7 cellular contexts compared by ENCODE assay signal in the genomic region with DNA sequence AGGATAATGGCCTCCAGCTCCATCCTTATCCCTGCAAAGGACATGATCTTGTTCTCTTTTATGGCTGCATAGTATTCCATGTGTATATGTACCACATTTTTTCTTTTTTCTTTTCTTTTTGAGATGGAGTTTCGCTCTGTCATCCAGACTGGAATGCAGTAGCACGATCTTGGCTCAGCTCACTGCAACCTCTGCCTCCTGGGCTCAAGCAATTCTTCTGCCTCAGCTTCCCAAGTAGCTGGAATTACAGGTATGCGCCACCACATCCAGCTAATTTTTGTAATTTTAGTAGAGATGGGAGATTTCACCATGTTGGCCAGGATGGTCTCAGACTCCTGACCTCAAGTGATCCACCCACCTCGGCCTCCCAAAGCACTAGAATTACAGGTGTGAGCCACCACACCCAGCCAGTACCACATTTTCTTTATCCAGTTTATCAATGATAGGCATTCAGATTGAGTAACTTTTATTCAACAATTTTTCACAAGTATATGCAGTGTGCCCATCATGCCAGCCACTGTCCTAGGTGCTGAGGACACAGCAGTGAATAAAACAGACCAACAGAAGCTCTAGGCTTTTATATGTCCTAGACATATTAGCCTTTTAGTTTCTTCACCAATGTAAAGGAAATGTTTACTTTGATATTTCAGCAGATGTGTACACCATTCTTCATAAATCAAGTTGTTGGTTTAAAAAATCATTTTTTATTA.
"Had no signal": no experiment of that assay in that cellular context is flagged by ENCODE, and none has a peak within 500 bp of the region (broad histone marks: within the 10 kb centered on the region; RNA-seq: fewer than 3 reads in every experiment).

No MANE protein-coding gene starts in this region.

- H3K4me3 ChIP-seq: GM23248 had no signal

- H2AFZ ChIP-seq: GM23248 had no signal

- DNase-seq: GM23248, H9, HCEC 1CT, IMR-90, Karpas-422, KBM-7 had no signal

- H3K9me3 Mint-ChIP-seq: H9 had no signal

- H3K27ac ChIP-seq: GM23248, KMS-11 had no signal

- H3K4me3 Mint-ChIP-seq: H9 had no signal

- H3K9ac ChIP-seq: GM23248, KMS-11 had no signal

- H3K27ac Mint-ChIP-seq: H9 had no signal

- H3K4me2 ChIP-seq: KMS-11 had no signal
